1 cellular context compared by ENCODE assay signal in genomic region chr1:32421775-32422174, GRCh38.
TF ChIP-seq lines count a peak whose summit lies in the region.

No MANE protein-coding gene starts in this region.

TF ChIP-seq in K562, 482 proteins besides CTCF, POLR2A, EP300 and RAD21:
- peak; percentile 56; the same call in 1 of the 2 replicates for TF ChIP-seq CBFA2T2 (conservative IDR thresholded peaks at IDR 0.05)
- no peak for TF ChIP-seq ZNF398 (CRISPR knock-in tag; IDR thresholded peaks at IDR 0.05)
- peak; percentile 63 for TF ChIP-seq CBFA2T3 (IDR thresholded peaks at IDR 0.05)
